ENCODE assay signal across 8 cellular contexts in genomic region chr19:34662919-34663318, GRCh38. TPM values are rescaled to one million over a fixed set of nuclear protein-coding genes. Genes with fewer than 3 reads are reported as not detected.
DNase-seq lines count a peak whose midpoint lies in the region; ATAC-seq and TF ChIP-seq lines count a peak whose summit lies in the region.

No MANE protein-coding gene starts in this region.

- peaks cover 7% of the 10 kb centered on the region for H3K9me3 Mint-ChIP-seq in chondrocyte (ENCODE audit: low read depth)

- no peaks in the 10 kb centered on the region for H3K9me3 ChIP-seq in spleen

- peaks cover 3% of the 10 kb centered on the region for H3K4me1 Mint-ChIP-seq in chondrocyte (ENCODE audit: low read depth)

- peaks cover 3% of the 10 kb centered on the region for H3K27me3 Mint-ChIP-seq in chondrocyte (ENCODE audit: low read depth)

- H3K27ac ChIP-seq in RWPE1 (no peak overlapping the region), spleen (no peak overlapping the region)

- no peaks in the 10 kb centered on the region for H3K27me3 ChIP-seq in spleen (replicated peaks in 1 of 7)

- ATAC-seq in HG03354 (IDR thresholded peaks at IDR 0.05; ENCODE audit: poor library complexity, severe bottlenecking, unreplicated experiment) (peak; percentile 70), GM21786 (IDR thresholded peaks at IDR 0.05; ENCODE audit: unreplicated experiment) (no peak), GM21737 (IDR thresholded peaks at IDR 0.05; ENCODE audit: unreplicated experiment) (no peak)

- H3K4me3 Mint-ChIP-seq in chondrocyte (ENCODE audit: unreplicated experiment): no peak overlapping the region

- TF ChIP-seq POLR2A in spleen (IDR thresholded peaks at IDR 0.05): no peak

- 26 to 38% (median 31%) methylated on average over 5 of the region's 5 CpGs for WGBS in spleen, 5 donors

- peaks cover 0 to 15% (median 8%) of the 10 kb centered on the region in 6 donors for H3K4me1 ChIP-seq in spleen

- CTCF ChIA-PET in RWPE1 (lab: Yijun Ruan, JAX): interaction anchor here (0.6 to 0.7 kb wide), 3 partner anchors 127 to 1808 kb away, joined by 3 to 4 read pairs (median 3); no protein-coding TSS in a partner anchor

- no peak overlapping the region for H3K4me3 ChIP-seq in spleen

- H3K36me3 Mint-ChIP-seq in chondrocyte (ENCODE audit: low read depth): peaks cover 1% of the 10 kb centered on the region

- H3K27ac Mint-ChIP-seq in chondrocyte (ENCODE audit: unreplicated experiment): no peak overlapping the region

- intact Hi-C loops in spleen (cut with DNase I; ENCODE audit: low total_unique reads): no loop called here

- no peaks in the 10 kb centered on the region for H3K36me3 ChIP-seq in spleen

- POLR2A ChIA-PET in RWPE1 (lab: Yijun Ruan, JAX; ENCODE audit: low non-redundant PET): no interaction called here

- TF ChIP-seq CTCF in RWPE1 (conservative IDR thresholded peaks at IDR 0.05; ENCODE audit: low read depth) (no peak), chondrocyte (IDR thresholded peaks at IDR 0.05) (peak; percentile 38), spleen (IDR thresholded peaks at IDR 0.05 in 8 of 11, conservative IDR thresholded peaks at IDR 0.05 in 3 of 11) (peak; percentile 28 to 65 (median 43))

- DNase-seq in DMS114 treated with DMSO at 0.1 percent for 48 hours (lab: John Stamatoyannopoulos, UW; ENCODE audit: unreplicated experiment) (peak; percentile 17), RWPE1 (ENCODE audit: low spot score) (peak; percentile 13), chondrocyte (ENCODE audit: low spot score) (no peak), spleen (no peak), islet precursor cell (no peak)

RNA-seq across cellular contexts. Expression of gene SCGB2B2, which starts 14.0 kb away (rescaled TPM):
- total RNA-seq in chondrocyte (0.44 to 0.56 TPM (median 0.47 TPM) in 3 replicates), spleen (1 to 10 TPM in 6 of 7 donors, under 1 TPM in 1; 0.50 to 1.9 (median 1.3) TPM)
- under 1 TPM in 2 of 3 donors, not detected in 1; 0.13 to 0.28 TPM for polyA plus RNA-seq in spleen

RNA-seq across cellular contexts. Expression of gene ZNF302, which starts 14.6 kb away (rescaled TPM):
- total RNA-seq in chondrocyte: 19.5 to 32.4 TPM (median 23.3 TPM) in 3 replicates
- total RNA-seq in spleen: 10 to 100 TPM; 24.7 to 36.1 (median 33.0) TPM
- polyA plus RNA-seq in spleen: 10 to 100 TPM; 18.9 to 23.2 (median 22.5) TPM

Comparison
In these comparisons a context has a peak if more than half of its experiments do, and no peak if none do; other contexts are left out.
1. DNase-seq: peak in DMS114 treated with DMSO at 0.1 percent for 48 hours (single experiment) and RWPE1 (single experiment); none in chondrocyte (single experiment), spleen (single experiment) and islet precursor cell (single experiment).